Comparison of ENCODE assay signal across 16 cellular contexts in genomic region chr20:19909696-19910095, GRCh38.
DNase-seq lines count a peak whose midpoint lies in the region; ATAC-seq, FAIRE-seq and TF ChIP-seq lines count a peak whose summit lies in the region.
"Had no signal": no experiment of that assay in that cellular context is flagged by ENCODE, and none has a peak within 500 bp of the region (broad histone marks: within the 10 kb centered on the region; RNA-seq: fewer than 3 reads in every experiment).

No MANE protein-coding gene starts in this region.

- intact Hi-C loops in colonic mucosa (cut with DNase I): no loop called here

- TF ChIP-seq CTCF in colonic mucosa (IDR thresholded peaks at IDR 0.05): no peak

- H3K27me3 ChIP-seq in colonic mucosa (no peaks in the 10 kb centered on the region), stomach smooth muscle (ENCODE audit: control insufficient read depth in 1 of 2, insufficient read depth in 2 of 2, low read length in 2 of 2) (no peaks in the 10 kb centered on the region)

- no peaks in the 10 kb centered on the region for H3K9me3 ChIP-seq in colonic mucosa
- H3K9me3 ChIP-seq in stomach smooth muscle (ENCODE audit: control insufficient read depth in 2 of 2, low read length in 2 of 2): no peaks in the 10 kb centered on the region
- H3K9me3 ChIP-seq: SK-N-SH had no signal

- DNase-seq in H54 (ENCODE audit: insufficient read length, low spot score): peak; percentile 50
- peak; percentile 58 for DNase-seq in colonic mucosa
- DNase-seq in left lobe of liver (ENCODE audit: low spot score): no peak
- no peak for DNase-seq in NCI-H524 (lab: John Stamatoyannopoulos, UW)
- DNase-seq in stimulated activated CD4-positive, alpha-beta T cell treated with anti-CD3 and anti-CD28 coated beads, Interleukin-2, amount 100 ng/mL, for 48 hours: no peak
- DNase-seq: activated T-cell treated with anti-CD3 and anti-CD28 coated beads, Interleukin-2, amount 50 U/mL, for 72 hours; CD4-positive, alpha-beta memory T cell; effector memory CD4-positive, alpha-beta T cell; IMR-90; NCI-H187; SK-N-SH; stimulated activated CD4-positive, alpha-beta T cell treated with anti-CD3 and anti-CD28 coated beads, Interleukin-4, amount 100 ng/mL, for 4 hours had no signal

- H3K9ac ChIP-seq in colonic mucosa (ENCODE audit: low read depth in 2 of 2, low read length in 2 of 2) (no peak overlapping the region), stomach smooth muscle (ENCODE audit: low read length in 2 of 2) (no peak overlapping the region)
- H3K9ac ChIP-seq: SK-N-SH had no signal

- H3K4me3 ChIP-seq in colonic mucosa: no peak overlapping the region
- H3K4me3 ChIP-seq in stomach smooth muscle (ENCODE audit: low read length in 2 of 2): no peak overlapping the region

- no peak for FAIRE-seq in H54 (lab: Jason Lieb, UNC)

- H3K4me1 ChIP-seq in colonic mucosa (peaks cover 3% of the 10 kb centered on the region), stomach smooth muscle (ENCODE audit: control insufficient read depth, insufficient read depth, low read length) (peaks cover 5% of the 10 kb centered on the region)

- H3K27ac ChIP-seq in colonic mucosa (no peak overlapping the region), stomach smooth muscle (ENCODE audit: low read length) (peak overlapping the region; percentile 18)

- H3K36me3 ChIP-seq in colonic mucosa (no peaks in the 10 kb centered on the region), stomach smooth muscle (ENCODE audit: control insufficient read depth in 2 of 2, insufficient read depth in 2 of 2, low read length in 2 of 2) (no peaks in the 10 kb centered on the region)

- ATAC-seq in left lobe of liver: peak; percentile 74
- ATAC-seq in HG02623 (IDR thresholded peaks at IDR 0.05; ENCODE audit: unreplicated experiment): no peak
- no peak for ATAC-seq in HG03280 (IDR thresholded peaks at IDR 0.05; ENCODE audit: unreplicated experiment)
- ATAC-seq: activated CD4-positive, CD25-positive, alpha-beta regulatory T cell treated with anti-CD3 and anti-CD28 coated beads, Interleukin-2, amount 50 U/mL, for 24 hours; activated T-cell treated with anti-CD3 and anti-CD28 coated beads, Interleukin-2, amount 50 U/mL, for 72 hours had no signal

- TF ChIP-seq POLR2A in H54 (IDR thresholded peaks at IDR 0.05; ENCODE audit: low read depth, low read length): no peak

Comparison
In these comparisons a context has a peak if more than half of its experiments do, and no peak if none do; other contexts are left out.
1. DNase-seq: peak in H54 (single experiment) and colonic mucosa (single experiment); none in left lobe of liver (single experiment), NCI-H524 (0 of 2) and stimulated activated CD4-positive, alpha-beta T cell treated with anti-CD3 and anti-CD28 coated beads, Interleukin-2, amount 100 ng/mL, for 48 hours (0 of 2).